In the genomic region with DNA sequence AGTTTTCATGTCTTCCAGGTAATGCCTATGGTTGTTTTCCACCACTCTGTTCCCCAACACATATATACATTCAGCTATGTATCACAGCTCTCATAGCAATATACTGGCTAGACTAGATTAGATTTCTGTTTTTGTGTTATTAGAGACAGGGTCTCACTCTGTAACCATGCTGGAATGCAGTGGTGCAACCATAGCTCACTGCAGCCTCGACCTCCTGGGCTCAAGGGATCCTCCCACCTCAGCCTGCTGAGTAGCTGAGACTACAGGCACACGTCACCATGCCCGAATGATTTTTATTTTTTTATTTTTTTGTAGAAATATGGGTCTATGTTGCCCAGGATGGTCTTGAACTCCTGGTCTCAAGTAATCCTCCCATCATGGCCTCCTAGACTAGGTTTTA, we compare ENCODE assay signal across 27 cellular contexts.
"Had no signal": no experiment of that assay in that cellular context is flagged by ENCODE, and none has a peak within 500 bp of the region (broad histone marks: within the 10 kb centered on the region; RNA-seq: fewer than 3 reads in every experiment).

No MANE protein-coding gene starts in this region.

- H3K27ac ChIP-seq: left ventricle myocardium inferior, ovary, right atrium auricular region, right lobe of liver, stomach, testis, thyroid gland, transverse colon, upper lobe of left lung, vagina had no signal

- H3K27me3 Mint-ChIP-seq: naive thymus-derived CD4-positive, alpha-beta T cell; natural killer cell treated with Interleukin-12 subunit alpha and Interleukin-12 subunit beta and Interleukin-15 and Interleukin-18, amount 100 ng/mL, for 72 hours; progenitor cell of endocrine pancreas; stimulated activated naive B cell treated with anti-CD40 and anti-IgM and Interleukin-4, amounts not matched to agents 10 μg/mL and 1 μg/mL and 100 μg/mL, for 72 hours had no signal

- ATAC-seq: left colon; mucosa of descending colon; naive thymus-derived CD4-positive, alpha-beta T cell; natural killer cell treated with Interleukin-12 subunit alpha and Interleukin-12 subunit beta and Interleukin-15 and Interleukin-18, amount 100 ng/mL, for 72 hours; right lobe of liver; stimulated activated naive B cell treated with anti-CD40 and anti-IgM and Interleukin-4, amounts not matched to agents 10 μg/mL and 1 μg/mL and 100 μg/mL, for 72 hours; stimulated activated naive CD8-positive, alpha-beta T cell treated with anti-CD3 and anti-CD28 coated beads, Interleukin-15, Interleukin-2, amounts not matched to agents 100 U/mL and 50 U/mL, for 24 hours had no signal

- H3K9me3 ChIP-seq: left ventricle myocardium inferior, mucosa of descending colon, ovary, right atrium auricular region, right lobe of liver, stomach, testis, thyroid gland, transverse colon, upper lobe of left lung, vagina had no signal

- H3K27ac Mint-ChIP-seq: immature natural killer cell; natural killer cell treated with Interleukin-12 subunit alpha and Interleukin-12 subunit beta and Interleukin-15 and Interleukin-18, amount 100 ng/mL, for 72 hours; progenitor cell of endocrine pancreas; stimulated activated naive B cell treated with anti-CD40 and anti-IgM and Interleukin-4, amounts not matched to agents 10 μg/mL and 1 μg/mL and 100 μg/mL, for 72 hours had no signal

- H3K27me3 ChIP-seq: ovary, right atrium auricular region, right lobe of liver, stomach, testis, thyroid gland, transverse colon, upper lobe of left lung, vagina had no signal

- H3K9me3 Mint-ChIP-seq: immature natural killer cell; naive thymus-derived CD4-positive, alpha-beta T cell; natural killer cell treated with Interleukin-12 subunit alpha and Interleukin-12 subunit beta and Interleukin-15 and Interleukin-18, amount 100 ng/mL, for 72 hours; stimulated activated naive B cell treated with anti-CD40 and anti-IgM and Interleukin-4, amounts not matched to agents 10 μg/mL and 1 μg/mL and 100 μg/mL, for 72 hours had no signal

- H3K36me3 ChIP-seq: ovary, vagina had no signal

- H3K4me1 Mint-ChIP-seq: immature natural killer cell had no signal

- H3K4me1 ChIP-seq: left ventricle myocardium inferior, right atrium auricular region, right lobe of liver, stomach, testis, thyroid gland, transverse colon, upper lobe of left lung, vagina had no signal

- H3K4me3 Mint-ChIP-seq: immature natural killer cell; naive thymus-derived CD4-positive, alpha-beta T cell; natural killer cell treated with Interleukin-12 subunit alpha and Interleukin-12 subunit beta and Interleukin-15 and Interleukin-18, amount 100 ng/mL, for 72 hours; stimulated activated naive B cell treated with anti-CD40 and anti-IgM and Interleukin-4, amounts not matched to agents 10 μg/mL and 1 μg/mL and 100 μg/mL, for 72 hours had no signal

- H3K4me2 ChIP-seq: smooth muscle cell had no signal

- DNase-seq: hypothalamus; immature natural killer cell; kidney; left colon; left ventricle myocardium inferior; midbrain; mucosa of descending colon; naive thymus-derived CD4-positive, alpha-beta T cell; ovary; right lobe of liver; stimulated activated CD4-positive, alpha-beta T cell treated with anti-CD3 and anti-CD28 coated beads, Interleukin-12 subunit alpha, Interleukin-12 subunit beta, amount 100 ng/mL, for 4 hours; stimulated activated CD4-positive, alpha-beta T cell treated with anti-CD3 and anti-CD28 coated beads, Interleukin-15, amount 100 ng/mL, for 24 hours; stimulated activated CD4-positive, alpha-beta T cell treated with anti-CD3 and anti-CD28 coated beads, Interleukin-2, amount 100 ng/mL, for 24 hours; stimulated activated CD4-positive, alpha-beta T cell treated with anti-CD3 and anti-CD28 coated beads, Interleukin-4, amount 100 ng/mL, for 1 hour; stimulated activated naive B cell treated with anti-CD40 and anti-IgM and Interleukin-4, amounts not matched to agents 10 μg/mL and 1 μg/mL and 100 μg/mL, for 72 hours; stimulated activated naive CD8-positive, alpha-beta T cell treated with anti-CD3 and anti-CD28 coated beads, Interleukin-15, Interleukin-2, amounts not matched to agents 100 U/mL and 50 U/mL, for 24 hours; stomach; testis; thyroid gland; transverse colon had no signal

- H3K4me3 ChIP-seq: left ventricle myocardium inferior, lung, mucosa of descending colon, ovary, right atrium auricular region, right lobe of liver, smooth muscle cell, stomach, testis, thyroid gland, transverse colon, upper lobe of left lung, vagina had no signal
